9 cellular contexts compared by ENCODE assay signal in genomic region chr11:15159085-15159484, GRCh38. TPM values are rescaled to one million over a fixed set of nuclear protein-coding genes. Genes with fewer than 3 reads are reported as not detected.
DNase-seq lines count a peak whose midpoint lies in the region; ATAC-seq, FAIRE-seq and TF ChIP-seq lines count a peak whose summit lies in the region.
"Had no signal": no experiment of that assay in that cellular context is flagged by ENCODE, and none has a peak within 500 bp of the region (broad histone marks: within the 10 kb centered on the region; RNA-seq: fewer than 3 reads in every experiment).

No MANE protein-coding gene starts in this region.

- no peak overlapping the region for H2BK120ac ChIP-seq in H1 (replicated peaks; ENCODE audit: low read depth, low read length)

- H3K9ac ChIP-seq in H1 (replicated peaks in 1 of 4; ENCODE audit: extremely low read depth in 1 of 4, low read depth in 3 of 4, low read length in 3 of 4), result no peak overlapping the region

- no peaks in the 10 kb centered on the region for H3K23me2 ChIP-seq in H1 (ENCODE audit: low read depth, low read length)

- H3K9me3 ChIP-seq in H1 (ENCODE audit: insufficient read depth in 2 of 2, low read depth in 1 of 2, low read length in 1 of 2) (no peaks in the 10 kb centered on the region), transverse colon (no peaks in the 10 kb centered on the region)

- no peaks in the 10 kb centered on the region for H3K79me1 ChIP-seq in H1 (ENCODE audit: low read depth, low read length)

- no peak overlapping the region for H2AFZ ChIP-seq in H1 (ENCODE audit: low read length)

- peak; percentile 78 to 80 for TF ChIP-seq RAD21 in H1 (IDR thresholded peaks at IDR 0.05 in 1 of 2, conservative IDR thresholded peaks at IDR 0.05 in 1 of 2; ENCODE audit: low read depth in 2 of 2, low read length in 2 of 2)

- no peak overlapping the region for H3K18ac ChIP-seq in H1 (ENCODE audit: extremely low read depth, low read length)

- ATAC-seq in GM19467 (IDR thresholded peaks at IDR 0.05; ENCODE audit: unreplicated experiment), result peak; percentile 73

- H3K4me1 ChIP-seq in H1 (replicated peaks in 1 of 4; ENCODE audit: control insufficient read depth in 3 of 4, insufficient read depth in 4 of 4, low read length in 3 of 4), result no peaks in the 10 kb centered on the region
- H3K4me1 ChIP-seq in transverse colon, result peaks cover 0 to 8% (median 7%) of the 10 kb centered on the region in 4 donors

- H3K36me3 ChIP-seq in H1 (ENCODE audit: control insufficient read depth in 2 of 4, insufficient read depth in 4 of 4, low read length in 3 of 4), result no peaks in the 10 kb centered on the region
- no peaks in the 10 kb centered on the region for H3K36me3 ChIP-seq in transverse colon

- no peak overlapping the region for H3K14ac ChIP-seq in H1 (ENCODE audit: insufficient read length)

- no peaks in the 10 kb centered on the region for H3K79me2 ChIP-seq in H1 (ENCODE audit: control insufficient read depth in 1 of 2, insufficient read depth in 2 of 2, low read length in 2 of 2)

- no peak overlapping the region for H4K91ac ChIP-seq in H1 (replicated peaks; ENCODE audit: insufficient read length, low read length)

- H3K27ac ChIP-seq in HL-60 (replicated peaks) (no peak overlapping the region), H1 (ENCODE audit: low read depth, low read length) (no peak overlapping the region), transverse colon (peak overlapping the region in 1 of 4 donors; percentile 4)

- TF ChIP-seq EP300 in H1 (IDR thresholded peaks at IDR 0.05; ENCODE audit: borderline replicate concordance in 1 of 2, low read depth in 2 of 2, low read length in 2 of 2) (no peak), transverse colon (IDR thresholded peaks at IDR 0.05; ENCODE audit: low read depth) (no peak)

- whole genome bisulfite sequencing in H1 (ENCODE audit: extremely low coverage in 1 of 2, insufficient coverage in 1 of 2, insufficient read length in 1 of 2, insufficient replicate concordance in 2 of 2, low coverage in 1 of 2, low lambda C conversion rate in 2 of 2, missing lambda C conversion rate in 1 of 2), 2 experiments, result 72% methylated on average over 2 of the region's 2 CpGs; no CpG with 5 or more reads in 1 of the 2 experiments
- 25 to 56% methylated on average over 1 to 2 of the region's 2 CpGs for WGBS in transverse colon (ENCODE audit: low coverage in 1 of 2), 2 donors

- H4K8ac ChIP-seq in H1 (ENCODE audit: extremely low read depth, insufficient read depth, low read length), result no peak overlapping the region

- no peak overlapping the region for H3K23ac ChIP-seq in H1 (ENCODE audit: insufficient read length)

- H3K27me3 ChIP-seq in HL-60 (ENCODE audit: insufficient read depth, poor library complexity, severe bottlenecking), result no peaks in the 10 kb centered on the region
- H3K27me3 ChIP-seq in H1 (replicated peaks in 1 of 4; ENCODE audit: control insufficient read depth in 3 of 4, extremely low read depth in 1 of 4, insufficient read depth in 3 of 4, low read length in 3 of 4), result no peaks in the 10 kb centered on the region
- H3K27me3 ChIP-seq in transverse colon, result no peaks in the 10 kb centered on the region

- no peak overlapping the region for H2BK5ac ChIP-seq in H1 (ENCODE audit: low read depth, low read length)

- POLR2A ChIA-PET in H1 (lab: Charles Lee; ENCODE audit: partially characterized antibody), result no interaction called here

- H3K56ac ChIP-seq in H1 (replicated peaks; ENCODE audit: insufficient read length, low read depth, low read length), result no peak overlapping the region

- H2BK20ac ChIP-seq in H1 (ENCODE audit: low read length), result no peak overlapping the region

- H2AK5ac ChIP-seq in H1 (ENCODE audit: low read depth, low read length), result no peak overlapping the region

- CTCF ChIA-PET in H1 (lab: Charles Lee; ENCODE audit: partially characterized antibody), result interaction anchor here (0.7 to 7.8 kb wide), 33 partner anchors 9 to 251 kb away, joined by 3 to 107 read pairs (median 5); partner anchors contain the start of gene INSC

- DNase-seq in EL, result peak; percentile 55
- no peak for DNase-seq in HL-60 (ENCODE audit: low read depth in 1 of 2, low spot score in 1 of 2)
- no peak for DNase-seq in H1 (ENCODE audit: low read depth in 1 of 2, low spot score in 2 of 2)
- no peak for DNase-seq in transverse colon
- no peak for DNase-seq in inferior parietal cortex (ENCODE audit: extremely low spot score)
- DNase-seq in activated T-cell treated with anti-CD3 and anti-CD28 coated beads, Interleukin-2, amount 50 U/mL, for 48 hours, result no peak
- no peak for DNase-seq in stimulated activated CD4-positive, alpha-beta T cell treated with anti-CD3 and anti-CD28 coated beads, Interleukin-12 subunit alpha, Interleukin-12 subunit beta, amount 100 ng/mL, for 4 hours

- no peak overlapping the region for H2BK15ac ChIP-seq in H1 (ENCODE audit: low read length)

- H3K4me2 ChIP-seq in H1 (ENCODE audit: insufficient read depth in 1 of 2, low read depth in 2 of 2, low read length in 2 of 2), result no peak overlapping the region

- TF ChIP-seq CTCF in HL-60 (IDR thresholded peaks at IDR 0.05; ENCODE audit: insufficient read depth, low read length) (peak; percentile 45), H1 (IDR thresholded peaks at IDR 0.05; ENCODE audit: control extremely low read depth in 1 of 3, insufficient read depth in 1 of 3, low read depth in 1 of 3, low read length in 3 of 3) (peak; percentile 15 to 73 (median 69)), transverse colon (IDR thresholded peaks at IDR 0.05) (peak; percentile 29 to 45 (median 39))

- H4K5ac ChIP-seq in H1 (ENCODE audit: insufficient read length, low read depth, low read length), result no peak overlapping the region

- in situ Hi-C loops in transverse colon (cut with MboI; ENCODE audit: low pct_ligation_motif_present in 1 of 4, low pct_unique_long_range_greater_than_20kb in 1 of 4, low sequenced_read_pairs in 3 of 4), result no loop called here

- no peak overlapping the region for H3K4ac ChIP-seq in H1 (replicated peaks; ENCODE audit: insufficient read length, low read depth, low read length)

- peak; percentile 24 for FAIRE-seq in H1 (lab: Jason Lieb, UNC)

- intact Hi-C loops in transverse colon (cut with DNase I; ENCODE audit: low total_unique reads), result no loop called here

- H2BK12ac ChIP-seq in H1 (ENCODE audit: low read depth, low read length), result no peak overlapping the region

- H3K4me3 ChIP-seq in HL-60 (replicated peaks; ENCODE audit: insufficient read depth, low read length) (no peak overlapping the region), H1 (ENCODE audit: extremely low read depth in 1 of 4, insufficient read depth in 2 of 4, low read depth in 3 of 4, low read length in 4 of 4) (no peak overlapping the region), transverse colon (no peak overlapping the region)

- no peaks in the 10 kb centered on the region for H4K20me1 ChIP-seq in H1 (replicated peaks in 1 of 2; ENCODE audit: control insufficient read depth in 1 of 2, insufficient read depth in 2 of 2, low read length in 2 of 2)

- no peak for TF ChIP-seq POLR2A in H1 (IDR thresholded peaks at IDR 0.05; ENCODE audit: control extremely low read depth in 1 of 2, low read depth in 2 of 2, low read length in 2 of 2)
- TF ChIP-seq POLR2A in transverse colon (IDR thresholded peaks at IDR 0.05), result no peak

TF ChIP-seq in H1, 55 proteins besides CTCF, POLR2A, EP300 and RAD21:
- TF ChIP-seq CHD2 (IDR thresholded peaks at IDR 0.05; ENCODE audit: low read length) (no peak), CTBP2 (IDR thresholded peaks at IDR 0.05; ENCODE audit: borderline replicate concordance, insufficient read depth, insufficient read length, low read length) (no peak), SIX5 (IDR thresholded peaks at IDR 0.05; ENCODE audit: low read depth, low read length) (no peak), SUZ12 (IDR thresholded peaks at IDR 0.05; ENCODE audit: low read length) (no peak), NANOG (IDR thresholded peaks at IDR 0.05; ENCODE audit: insufficient read depth, low read depth, low read length, poor library complexity, severe bottlenecking) (no peak), GABPA (IDR thresholded peaks at IDR 0.05; ENCODE audit: borderline replicate concordance, insufficient read depth, low read length) (no peak), CREB1 (IDR thresholded peaks at IDR 0.05) (no peak), SIRT6 (IDR thresholded peaks at IDR 0.05; ENCODE audit: low read length) (no peak), ATF2 (IDR thresholded peaks at IDR 0.05; ENCODE audit: low read length) (no peak), KDM5A (IDR thresholded peaks at IDR 0.05; ENCODE audit: low read length) (no peak), RFX5 (IDR thresholded peaks at IDR 0.05; ENCODE audit: borderline replicate concordance, low read depth, low read length) (no peak), TCF12 (IDR thresholded peaks at IDR 0.05; ENCODE audit: low read depth, low read length) (no peak), MAFK (IDR thresholded peaks at IDR 0.05; ENCODE audit: low read depth, low read length) (no peak), ASH2L (IDR thresholded peaks at IDR 0.05; ENCODE audit: low read length) (no peak), HDAC2 (IDR thresholded peaks at IDR 0.05; ENCODE audit: borderline replicate concordance in 1 of 2, low read depth in 2 of 2, low read length in 2 of 2) (no peak), EZH2 (IDR thresholded peaks at IDR 0.05; ENCODE audit: low read depth, low read length, severe bottlenecking) (no peak), KDM4A (IDR thresholded peaks at IDR 0.05; ENCODE audit: low read depth, low read length, severe bottlenecking) (no peak), CBX8 (IDR thresholded peaks at IDR 0.05; ENCODE audit: borderline replicate concordance, low read depth, low read length) (no peak)

RNA-seq across cellular contexts. Expression of gene INSC, which starts 44.4 kb away (rescaled TPM):
- 0.44 and 0.58 TPM in 2 replicates for total RNA-seq in H1 (2021; fragmentation: NEBNext Ultra II Directional; extraction: Animal tissue kit (Norgen Biotek cat#: 25700))
- 0.59 and 1.2 TPM in 2 replicates for polyA plus RNA-seq in H1 (2011; rRNA removed)
- 1.5 TPM for polyA plus RNA-seq in H1 (2011; cell fraction: cytosol; rRNA removed)
- 5.2 TPM for polyA plus RNA-seq in H1 (2011; cell fraction: nucleus; rRNA removed)
- polyA plus RNA-seq in H1 (2012, experiment 1 of 2), result 0.26 to 0.70 TPM (median 0.47 TPM) in 4 replicates
- polyA plus RNA-seq in H1 (2012, experiment 2 of 2), result 0.43 TPM
- polyA plus RNA-seq in H1 (2013, experiment 1 of 2), result 0.08 TPM
- 0.24 TPM for polyA plus RNA-seq in H1 (2013, experiment 2 of 2)
- polyA minus RNA-seq in H1 (2011; rRNA and poly(A)+ RNA removed), result 0.78 and 1.3 TPM in 2 replicates
- polyA minus RNA-seq in H1 (2011; cell fraction: cytosol; rRNA and poly(A)+ RNA removed), result not detected
- 1.7 TPM for polyA minus RNA-seq in H1 (2011; cell fraction: nucleus; rRNA and poly(A)+ RNA removed)
- 1 to 10 TPM in 3 of 4 donors, under 1 TPM in 1; 0.60 to 1.9 (median 1.3) TPM for total RNA-seq in transverse colon
- total RNA-seq: pulmonary artery endothelial cell had no signal
